Comparison of ENCODE assay signal across 8 cellular contexts in the genomic region with DNA sequence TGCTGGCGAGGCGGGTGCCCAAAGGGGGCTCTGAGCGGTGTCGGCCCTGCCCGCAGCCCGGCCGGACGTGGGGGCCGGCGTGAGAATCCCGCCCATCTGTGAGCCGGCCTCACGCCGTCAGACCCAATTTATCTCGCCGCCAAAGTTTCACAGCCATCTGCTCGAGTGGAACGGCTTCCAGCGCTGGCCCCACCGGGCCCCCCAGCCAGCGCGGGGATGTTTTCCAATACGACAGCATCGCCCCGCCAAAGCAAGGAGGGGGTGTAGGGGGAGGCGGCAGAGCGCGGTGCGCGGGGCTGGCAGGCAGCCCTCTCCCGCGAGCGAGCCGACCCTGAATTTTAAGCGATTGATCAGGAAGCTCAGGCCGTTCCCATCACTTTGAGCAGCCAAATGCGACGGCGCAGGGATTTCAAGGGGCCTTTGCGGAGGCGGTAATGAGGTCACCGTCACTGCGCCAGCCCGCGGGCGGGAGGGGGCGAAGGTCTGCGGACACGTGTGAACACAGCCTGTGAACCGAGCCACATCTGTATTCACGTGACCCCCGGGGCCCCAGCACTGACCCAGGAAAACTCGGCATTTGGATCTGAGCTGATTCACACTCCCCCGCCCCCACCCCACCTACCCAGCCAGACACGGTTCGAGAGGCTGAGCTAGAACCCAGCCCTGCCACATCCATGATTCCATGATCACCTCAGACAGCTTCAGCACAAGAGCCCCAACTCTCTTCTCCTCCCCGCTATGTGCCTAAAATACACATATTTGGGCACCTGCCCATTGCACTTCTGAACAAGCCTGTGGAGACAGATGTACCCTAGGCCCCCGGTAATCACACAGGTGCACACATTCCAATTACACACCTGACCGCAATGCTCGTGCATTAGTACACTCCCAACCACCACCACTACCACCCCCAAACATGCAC. TPM values are rescaled to one million over a fixed set of nuclear protein-coding genes. Genes with fewer than 3 reads are reported as not detected.
DNase-seq lines count a peak whose midpoint lies in the region; ATAC-seq and TF ChIP-seq lines count a peak whose summit lies in the region.

No MANE protein-coding gene starts in this region.

- peaks cover 10% of the 10 kb centered on the region for H3K4me1 ChIP-seq in colonic mucosa
- H3K4me1 ChIP-seq in lung (ENCODE audit: control insufficient read depth in 2 of 2, insufficient read depth in 2 of 2, low read length in 2 of 2): peaks cover 0 to 25% of the 10 kb centered on the region in 2 donors

- H3K9me3 ChIP-seq in colonic mucosa: no peaks in the 10 kb centered on the region
- peaks cover 0 to 3% of the 10 kb centered on the region in 2 donors for H3K9me3 ChIP-seq in lung (ENCODE audit: control insufficient read depth in 2 of 2, insufficient read depth in 1 of 2, low read length in 1 of 2)

- peak overlapping the region; percentile 24 for H3K4me3 ChIP-seq in colonic mucosa
- no peak overlapping the region for H3K4me3 ChIP-seq in lung

- peak overlapping the region in 1 of 2 donors; percentile 43 for H3K9ac ChIP-seq in colonic mucosa (ENCODE audit: low read depth in 2 of 2, low read length in 2 of 2)

- H3K27ac ChIP-seq in colonic mucosa (no peak overlapping the region), lung (ENCODE audit: low read depth in 1 of 2, low read length in 1 of 2) (no peak overlapping the region)

- ATAC-seq in GM18861 (IDR thresholded peaks at IDR 0.05; ENCODE audit: unreplicated experiment) (peak; percentile 15), HG03342 (IDR thresholded peaks at IDR 0.05; ENCODE audit: unreplicated experiment) (peak; percentile 15), lung (ENCODE audit: insufficient read depth, low FRiP score) (peak; percentile 24)
- peak; percentile 12 to 19 for ATAC-seq in activated CD4-positive, CD25-positive, alpha-beta regulatory T cell treated with anti-CD3 and anti-CD28 coated beads, Interleukin-2, amount 50 U/mL, for 24 hours

- 2% methylated on average over 55 to 60 of the region's 60 CpGs for WGBS in lung, 2 donors

- no peaks in the 10 kb centered on the region for H3K36me3 ChIP-seq in colonic mucosa
- no peaks in the 10 kb centered on the region for H3K36me3 ChIP-seq in lung (ENCODE audit: control insufficient read depth in 2 of 2, insufficient read depth in 2 of 2, low read length in 2 of 2)

- H3K27me3 ChIP-seq in colonic mucosa (peaks cover 30% of the 10 kb centered on the region), lung (ENCODE audit: control insufficient read depth, insufficient read depth) (no peaks in the 10 kb centered on the region)

- DNase-seq in colonic mucosa (peak; percentile 40), lung (ENCODE audit: low spot score) (no peak), NCI-H2107 (lab: John Stamatoyannopoulos, UW) (no peak), cortex of kidney (lab: John Stamatoyannopoulos, UW) (no peak)
- peak; percentile 54 to 65 for DNase-seq in stimulated activated CD8-positive, alpha-beta memory T cell treated with anti-CD3 and anti-CD28 coated beads, Interleukin-15, amount 100 ng/mL, for 4 hours (ENCODE audit: low read depth in 2 of 2)

- no peak for TF ChIP-seq CTCF in colonic mucosa (IDR thresholded peaks at IDR 0.05)
- no peak for TF ChIP-seq CTCF in lung (IDR thresholded peaks at IDR 0.05; ENCODE audit: control extremely low read depth, extremely low read depth)

- intact Hi-C loops in colonic mucosa (cut with DNase I): no loop called here

RNA-seq across cellular contexts. Expression of gene PSD2, which starts 47.8 kb away (rescaled TPM):
- under 1 TPM; 0.05 to 0.11 TPM for total RNA-seq in colonic mucosa
- total RNA-seq in lung: under 1 TPM; 0.06 to 0.20 TPM
- under 1 TPM; 0.01 to 0.04 TPM for polyA plus RNA-seq in lung

Comparison
In these comparisons a context has a peak if more than half of its experiments do, and no peak if none do; other contexts are left out.
1. DNase-seq: peak in colonic mucosa (single experiment) and stimulated activated CD8-positive, alpha-beta memory T cell treated with anti-CD3 and anti-CD28 coated beads, Interleukin-15, amount 100 ng/mL, for 4 hours (2 of 2); none in lung (single experiment), NCI-H2107 (single experiment) and cortex of kidney (single experiment).
2. Peak in every context shown above with its lines, with median percentiles within 50 percentile points of each other: ATAC-seq.